In genomic region chr1:35539824-35540261, GRCh38 we compare ENCODE assay signal across 8 cellular contexts. TPM values are rescaled to one million over a fixed set of nuclear protein-coding genes. Genes with fewer than 3 reads are reported as not detected.
DNase-seq lines count a peak whose midpoint lies in the region; ATAC-seq and TF ChIP-seq lines count a peak whose summit lies in the region.

No MANE protein-coding gene starts in this region.

- H3K4me1 ChIP-seq in CD8-positive, alpha-beta T cell (ENCODE audit: insufficient read depth, low read length) = peaks cover 79% of the 10 kb centered on the region
- no peaks in the 10 kb centered on the region for H3K4me1 ChIP-seq in foreskin keratinocyte

- no peaks in the 10 kb centered on the region for H3K9me3 ChIP-seq in CD8-positive, alpha-beta T cell (ENCODE audit: low read length)

- H3K4me1 Mint-ChIP-seq in CD8-positive, alpha-beta T cell (ENCODE audit: low read depth) = peaks cover 91% of the 10 kb centered on the region
- H3K4me1 Mint-ChIP-seq in naive B cell = peaks cover 40 to 51% (median 48%) of the 10 kb centered on the region in 3 donors

- ATAC-seq in CD8-positive, alpha-beta T cell = no peak
- peak; percentile 37 for ATAC-seq in HG03460 (IDR thresholded peaks at IDR 0.05; ENCODE audit: unreplicated experiment)
- ATAC-seq in naive B cell (ENCODE audit: low read depth in 2 of 2) = peak; percentile 55 to 64
- no peak for ATAC-seq in foreskin keratinocyte
- no peak for ATAC-seq in GM18519 (IDR thresholded peaks at IDR 0.05; ENCODE audit: low FRiP score, unreplicated experiment)
- no peak for ATAC-seq in GM19463 (IDR thresholded peaks at IDR 0.05; ENCODE audit: unreplicated experiment)

- H3K9me3 Mint-ChIP-seq in CD8-positive, alpha-beta T cell = no peaks in the 10 kb centered on the region
- H3K9me3 Mint-ChIP-seq in naive B cell = no peaks in the 10 kb centered on the region

- H3K36me3 Mint-ChIP-seq in CD8-positive, alpha-beta T cell = peaks cover 28% of the 10 kb centered on the region
- H3K36me3 Mint-ChIP-seq in naive B cell = peaks cover 0 to 8% of the 10 kb centered on the region in 2 donors

- in situ Hi-C loops in astrocyte of the cerebellum (cut with HindIII; ENCODE audit: low sequenced_read_pairs) = loop anchor here (10.0 kb wide), 1 partner anchor 85 kb away; no protein-coding TSS in a partner anchor

- CTCF ChIA-PET in CD8-positive, alpha-beta T cell (lab: Charles Lee) = interaction anchor here (1.0 to 7.8 kb wide), 5 partner anchors 19 to 96 kb away, joined by 3 to 116 read pairs (median 6); no protein-coding TSS in a partner anchor

- H3K4me3 Mint-ChIP-seq in CD8-positive, alpha-beta T cell = peak overlapping the region; percentile 73
- H3K4me3 Mint-ChIP-seq in naive B cell = peak overlapping the region in 4 of 8 donors; percentile 14 to 22 (median 18)

- H3K27ac Mint-ChIP-seq in CD8-positive, alpha-beta T cell = peak overlapping the region; percentile 94
- peak overlapping the region in 5 of 6 donors; percentile 35 to 82 (median 76) for H3K27ac Mint-ChIP-seq in naive B cell

- no peak for DNase-seq in CD8-positive, alpha-beta T cell
- peak; percentile 48 for DNase-seq in astrocyte of the cerebellum (ENCODE audit: low read depth)
- no peak for DNase-seq in naive B cell
- DNase-seq in foreskin keratinocyte = no peak
- no peak for DNase-seq in GOT3 (lab: John Stamatoyannopoulos, UW)

- TF ChIP-seq CTCF in CD8-positive, alpha-beta T cell (IDR thresholded peaks at IDR 0.05) = no peak
- TF ChIP-seq CTCF in astrocyte of the cerebellum (IDR thresholded peaks at IDR 0.05; ENCODE audit: low read depth, low read length, missing control alignments) (no peak), foreskin keratinocyte (conservative IDR thresholded peaks at IDR 0.05) (no peak)

- intact Hi-C loops in CD8-positive, alpha-beta T cell (cut with DNase I, micrococcal nuclease) = loop anchor here (2.0 kb wide), 2 partner anchors 17 to 33 kb away; partner anchors contain the start of genes KIAA0319L (in 2 of the 2) and NCDN (in 2 of the 2)

- POLR2A ChIA-PET in CD8-positive, alpha-beta T cell (lab: Charles Lee) = interaction anchor here (1.0 to 3.2 kb wide), 5 partner anchors 12 to 88 kb away, joined by 3 to 14 read pairs (median 6); partner anchors contain the start of genes KIAA0319L and NCDN

- H3K27me3 ChIP-seq in CD8-positive, alpha-beta T cell (ENCODE audit: insufficient read depth, low read length) = no peaks in the 10 kb centered on the region
- no peaks in the 10 kb centered on the region for H3K27me3 ChIP-seq in foreskin keratinocyte

- H3K4me3 ChIP-seq in CD8-positive, alpha-beta T cell (ENCODE audit: low read depth, low read length) = peak overlapping the region; percentile 42
- no peak overlapping the region for H3K4me3 ChIP-seq in astrocyte of the cerebellum (ENCODE audit: low read depth, low read length)

- H3K27me3 Mint-ChIP-seq in CD8-positive, alpha-beta T cell (ENCODE audit: low read depth) = no peaks in the 10 kb centered on the region
- no peaks in the 10 kb centered on the region for H3K27me3 Mint-ChIP-seq in naive B cell

- H3K27ac ChIP-seq in CD8-positive, alpha-beta T cell (ENCODE audit: low read depth, low read length) = peak overlapping the region; percentile 63
- H3K27ac ChIP-seq in foreskin keratinocyte = no peak overlapping the region

- no peaks in the 10 kb centered on the region for H3K36me3 ChIP-seq in CD8-positive, alpha-beta T cell (ENCODE audit: insufficient read depth, low read length)

RNA-seq across cellular contexts. Expression of gene KIAA0319L, which starts 17.4 kb away (rescaled TPM):
- 10 to 100 TPM; 37.0 to 39.8 TPM for total RNA-seq in CD8-positive, alpha-beta T cell
- 10 to 100 TPM; 17.1 to 29.0 (median 22.6) TPM for polyA plus RNA-seq in naive B cell (ENCODE audit: low read depth in 6 of 6)
- 18.8 and 19.9 TPM in 2 replicates for total RNA-seq in foreskin keratinocyte
- 6.8 and 8.0 TPM in 2 replicates for polyA plus RNA-seq in foreskin keratinocyte

RNA-seq across cellular contexts. Expression of gene NCDN, which starts 17.8 kb away (rescaled TPM):
- 10 to 100 TPM in 1 of 2 experiments, 1 to 10 TPM in 1; 9.1 to 10.3 TPM for total RNA-seq in CD8-positive, alpha-beta T cell
- polyA plus RNA-seq in naive B cell (ENCODE audit: low read depth in 6 of 6) (10 to 100 TPM in 1 of 6 donors, 1 to 10 TPM in 5; 4.8 to 13.0 (median 6.7) TPM), foreskin keratinocyte (10.7 TPM in 2 replicates)
- total RNA-seq in foreskin keratinocyte = 14.3 and 15.5 TPM in 2 replicates

RNA-seq across cellular contexts. Expression of gene TFAP2E, which starts 33.3 kb away (rescaled TPM):
- total RNA-seq in CD8-positive, alpha-beta T cell = 1 to 10 TPM; 2.2 to 2.6 TPM
- polyA plus RNA-seq in naive B cell (ENCODE audit: low read depth in 6 of 6) = under 1 TPM in 4 of 6 donors, not detected in 2; 0.16 to 0.62 (median 0.24) TPM
- total RNA-seq in foreskin keratinocyte = 0.18 and 0.31 TPM in 2 replicates
- polyA plus RNA-seq in foreskin keratinocyte = 0.32 and 0.33 TPM in 2 replicates

Comparison
In these comparisons a context has a peak if more than half of its experiments do, and no peak if none do; other contexts are left out.
1. ATAC-seq: peak in HG03460 (single experiment) and naive B cell (2 of 2); none in CD8-positive, alpha-beta T cell (single experiment), foreskin keratinocyte (single experiment), GM18519 (single experiment) and GM19463 (single experiment).